Comparison of ENCODE assay signal across 15 cellular contexts in the genomic region with DNA sequence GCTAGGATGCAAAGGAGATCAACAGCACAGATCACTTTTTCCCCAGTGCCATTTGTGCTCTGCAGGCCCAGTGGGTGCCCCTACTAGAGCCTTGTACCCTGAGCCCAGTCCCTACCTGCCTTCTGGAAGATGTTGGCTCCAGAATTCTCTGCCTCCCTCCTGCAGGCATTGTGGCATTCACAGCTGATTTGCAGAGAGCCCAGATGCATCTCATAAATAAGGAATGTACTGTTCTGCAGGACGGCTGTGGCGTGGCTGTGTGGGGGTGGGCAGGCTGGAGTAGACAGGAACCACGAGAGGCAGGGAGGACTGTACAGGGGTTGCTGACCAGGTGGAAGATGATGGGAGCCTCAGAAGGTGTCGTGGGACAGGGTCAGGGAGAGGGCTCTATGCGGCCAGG. TPM values are rescaled to one million over a fixed set of nuclear protein-coding genes. Genes with fewer than 3 reads are reported as not detected.
DNase-seq lines count a peak whose midpoint lies in the region; ATAC-seq and TF ChIP-seq lines count a peak whose summit lies in the region.
"Had no signal": no experiment of that assay in that cellular context is flagged by ENCODE, and none has a peak within 500 bp of the region (broad histone marks: within the 10 kb centered on the region; RNA-seq: fewer than 3 reads in every experiment).

No MANE protein-coding gene starts in this region.

- POLR2A ChIA-PET in activated naive CD8-positive, alpha-beta T cell treated with anti-CD3 and anti-CD28 coated beads, Interleukin-2, amount 10 ng/mL, durations not matched to agents 7 days and 5 days (lab: Charles Lee) = no interaction called here

- H3K9me3 Mint-ChIP-seq in activated naive CD8-positive, alpha-beta T cell treated with anti-CD3 and anti-CD28 coated beads, Interleukin-2, amount 10 ng/mL, durations not matched to agents 7 days and 5 days = no peaks in the 10 kb centered on the region
- no peaks in the 10 kb centered on the region for H3K9me3 Mint-ChIP-seq in activated naive CD8-positive, alpha-beta T cell treated with anti-CD3 and anti-CD28 coated beads for 36 hours
- H3K9me3 Mint-ChIP-seq in type B pancreatic cell = no peaks in the 10 kb centered on the region
- H3K9me3 Mint-ChIP-seq: CD14-positive monocyte had no signal

- TF ChIP-seq CTCF in fibroblast of pulmonary artery (IDR thresholded peaks at IDR 0.05; ENCODE audit: low read length, missing control alignments) (no peak), type B pancreatic cell (conservative IDR thresholded peaks at IDR 0.05) (no peak)

- peak overlapping the region; percentile 7 for H3K27ac Mint-ChIP-seq in activated naive CD8-positive, alpha-beta T cell treated with anti-CD3 and anti-CD28 coated beads, Interleukin-2, amount 10 ng/mL, durations not matched to agents 7 days and 5 days
- no peak overlapping the region for H3K27ac Mint-ChIP-seq in activated naive CD8-positive, alpha-beta T cell treated with anti-CD3 and anti-CD28 coated beads for 36 hours
- H3K27ac Mint-ChIP-seq in type B pancreatic cell = peak overlapping the region; percentile 55

- H3K27me3 Mint-ChIP-seq in activated naive CD8-positive, alpha-beta T cell treated with anti-CD3 and anti-CD28 coated beads, Interleukin-2, amount 10 ng/mL, durations not matched to agents 7 days and 5 days = no peaks in the 10 kb centered on the region
- H3K27me3 Mint-ChIP-seq in activated naive CD8-positive, alpha-beta T cell treated with anti-CD3 and anti-CD28 coated beads for 36 hours = no peaks in the 10 kb centered on the region
- peaks cover 67% of the 10 kb centered on the region for H3K27me3 Mint-ChIP-seq in type B pancreatic cell

- H3K4me3 ChIP-seq in fibroblast of pulmonary artery (replicated peaks; ENCODE audit: low read depth, low read length) = no peak overlapping the region

- H3K36me3 Mint-ChIP-seq in activated naive CD8-positive, alpha-beta T cell treated with anti-CD3 and anti-CD28 coated beads, Interleukin-2, amount 10 ng/mL, durations not matched to agents 7 days and 5 days = no peaks in the 10 kb centered on the region
- no peaks in the 10 kb centered on the region for H3K36me3 Mint-ChIP-seq in activated naive CD8-positive, alpha-beta T cell treated with anti-CD3 and anti-CD28 coated beads for 36 hours
- H3K36me3 Mint-ChIP-seq in type B pancreatic cell = no peaks in the 10 kb centered on the region
- H3K36me3 Mint-ChIP-seq: CD14-positive monocyte had no signal

- H3K4me3 Mint-ChIP-seq in activated naive CD8-positive, alpha-beta T cell treated with anti-CD3 and anti-CD28 coated beads, Interleukin-2, amount 10 ng/mL, durations not matched to agents 7 days and 5 days = no peak overlapping the region
- no peak overlapping the region for H3K4me3 Mint-ChIP-seq in activated naive CD8-positive, alpha-beta T cell treated with anti-CD3 and anti-CD28 coated beads for 36 hours
- H3K4me3 Mint-ChIP-seq in type B pancreatic cell = no peak overlapping the region

- ATAC-seq in activated naive CD8-positive, alpha-beta T cell treated with anti-CD3 and anti-CD28 coated beads, Interleukin-2, amount 10 ng/mL, durations not matched to agents 7 days and 5 days (ENCODE audit: low read depth) = no peak
- ATAC-seq in GM21381 (IDR thresholded peaks at IDR 0.05; ENCODE audit: unreplicated experiment) = no peak

- peaks cover 79% of the 10 kb centered on the region for H3K4me1 Mint-ChIP-seq in activated naive CD8-positive, alpha-beta T cell treated with anti-CD3 and anti-CD28 coated beads, Interleukin-2, amount 10 ng/mL, durations not matched to agents 7 days and 5 days
- H3K4me1 Mint-ChIP-seq in activated naive CD8-positive, alpha-beta T cell treated with anti-CD3 and anti-CD28 coated beads for 36 hours = peaks cover 79% of the 10 kb centered on the region
- peaks cover 34% of the 10 kb centered on the region for H3K4me1 Mint-ChIP-seq in type B pancreatic cell (ENCODE audit: unreplicated experiment)

- no peak for DNase-seq in activated naive CD8-positive, alpha-beta T cell treated with anti-CD3 and anti-CD28 coated beads, Interleukin-2, amount 10 ng/mL, durations not matched to agents 7 days and 5 days
- DNase-seq in activated naive CD8-positive, alpha-beta T cell treated with anti-CD3 and anti-CD28 coated beads for 36 hours = no peak
- DNase-seq in NCI-H748 treated with DMSO at 0.1 percent for 48 hours (lab: John Stamatoyannopoulos, UW) (peak; percentile 13), fibroblast of pulmonary artery (ENCODE audit: low read depth) (peak; percentile 27), type B pancreatic cell (ENCODE audit: extremely low spot score, unreplicated experiment) (no peak), UCSD-AML1 (lab: John Stamatoyannopoulos, UW; ENCODE audit: unreplicated experiment) (no peak), NCI-H1694 treated with DMSO at 0.1 percent for 48 hours (lab: John Stamatoyannopoulos, UW) (no peak)
- DNase-seq: foreskin melanocyte, Karpas-422, NCI-H226, Peyer's patch, right cardiac atrium, T1000 had no signal

RNA-seq across cellular contexts. Expression of a gene that starts 11.2 kb away (rescaled TPM):
- total RNA-seq in activated naive CD8-positive, alpha-beta T cell treated with anti-CD3 and anti-CD28 coated beads, Interleukin-2, amount 10 ng/mL, durations not matched to agents 7 days and 5 days = 100 to 1,000 TPM; 190 to 229 TPM
- 1 to 10 TPM; 5.1 to 5.9 TPM for total RNA-seq in activated naive CD8-positive, alpha-beta T cell treated with anti-CD3 and anti-CD28 coated beads for 36 hours
- total RNA-seq in type B pancreatic cell (ENCODE audit: low replicate concordance) = 5.9 and 12.2 TPM in 2 replicates

RNA-seq across cellular contexts. Expression of a gene that starts 24.4 kb away (rescaled TPM):
- total RNA-seq in activated naive CD8-positive, alpha-beta T cell treated with anti-CD3 and anti-CD28 coated beads, Interleukin-2, amount 10 ng/mL, durations not matched to agents 7 days and 5 days = not detected
- total RNA-seq in activated naive CD8-positive, alpha-beta T cell treated with anti-CD3 and anti-CD28 coated beads for 36 hours = not detected
- total RNA-seq in type B pancreatic cell (ENCODE audit: low replicate concordance) = 1.0 TPM in 1 of 2 replicates, not detected in the other
- total RNA-seq: Peyer's patch, right cardiac atrium had no signal

RNA-seq across cellular contexts. Expression of a gene that starts 28.3 kb away (rescaled TPM):
- not detected for total RNA-seq in activated naive CD8-positive, alpha-beta T cell treated with anti-CD3 and anti-CD28 coated beads, Interleukin-2, amount 10 ng/mL, durations not matched to agents 7 days and 5 days
- total RNA-seq in activated naive CD8-positive, alpha-beta T cell treated with anti-CD3 and anti-CD28 coated beads for 36 hours = not detected
- total RNA-seq in type B pancreatic cell (ENCODE audit: low replicate concordance) = 4.6 TPM in 1 of 2 replicates, not detected in the other
- total RNA-seq: Peyer's patch had no signal

RNA-seq across cellular contexts. Expression of a gene that starts 56.2 kb away (rescaled TPM):
- 10 to 100 TPM; 54.8 to 58.5 TPM for total RNA-seq in activated naive CD8-positive, alpha-beta T cell treated with anti-CD3 and anti-CD28 coated beads, Interleukin-2, amount 10 ng/mL, durations not matched to agents 7 days and 5 days
- total RNA-seq in activated naive CD8-positive, alpha-beta T cell treated with anti-CD3 and anti-CD28 coated beads for 36 hours = 10 to 100 TPM; 32.1 to 35.0 TPM
- 15.7 and 24.3 TPM in 2 replicates for total RNA-seq in type B pancreatic cell (ENCODE audit: low replicate concordance)

Comparison
In these comparisons a context has a peak if more than half of its experiments do, and no peak if none do; other contexts are left out.
1. RNA of a gene that starts 11.2 kb away (total RNA-seq): 190 to 229 TPM in activated naive CD8-positive, alpha-beta T cell treated with anti-CD3 and anti-CD28 coated beads, Interleukin-2, amount 10 ng/mL, durations not matched to agents 7 days and 5 days; 5.9 to 12.2 TPM in type B pancreatic cell and 5.1 to 5.9 TPM in activated naive CD8-positive, alpha-beta T cell treated with anti-CD3 and anti-CD28 coated beads for 36 hours; every median in the first group is over 10 times any median in the second.
2. DNase-seq: peak in NCI-H748 treated with DMSO at 0.1 percent for 48 hours (single experiment) and fibroblast of pulmonary artery (single experiment); none in activated naive CD8-positive, alpha-beta T cell treated with anti-CD3 and anti-CD28 coated beads, Interleukin-2, amount 10 ng/mL, durations not matched to agents 7 days and 5 days (single experiment), activated naive CD8-positive, alpha-beta T cell treated with anti-CD3 and anti-CD28 coated beads for 36 hours (single experiment), type B pancreatic cell (single experiment), UCSD-AML1 (single experiment) and NCI-H1694 treated with DMSO at 0.1 percent for 48 hours (single experiment).